2 cellular contexts compared by ENCODE assay signal in genomic region chr11:94504689-94505293, GRCh38.
TF ChIP-seq lines count a peak whose summit lies in the region.

No MANE protein-coding gene starts in this region.

TF ChIP-seq in endothelial cell of umbilical vein, 7 proteins besides CTCF, POLR2A, EP300 and RAD21 (continued from another document):
- TF ChIP-seq POLR2AphosphoS5 (IDR thresholded peaks at IDR 0.05; ENCODE audit: insufficient read depth, low read depth, low read length) (no peak), FOS (IDR thresholded peaks at IDR 0.05; ENCODE audit: borderline replicate concordance, insufficient read depth, low read length) (no peak), MYC (IDR thresholded peaks at IDR 0.05; ENCODE audit: low read depth, low read length) (no peak), GATA2 (IDR thresholded peaks at IDR 0.05; ENCODE audit: insufficient read depth, insufficient read length, low read depth, low read length) (no peak)

TF ChIP-seq in neural cell, 6 proteins besides CTCF, POLR2A, EP300 and RAD21:
- no peak for TF ChIP-seq REST (IDR thresholded peaks at IDR 0.05; ENCODE audit: borderline replicate concordance)
- TF ChIP-seq POLR2AphosphoS5 (IDR thresholded peaks at IDR 0.05) = peak; percentile 22
- TF ChIP-seq SMC3 (conservative IDR thresholded peaks at IDR 0.05; ENCODE audit: poor library complexity) = peak; percentile 84
